23 cellular contexts compared by ENCODE assay signal in genomic region chr17:79080349-79080748, GRCh38. TPM values are rescaled to one million over a fixed set of nuclear protein-coding genes. Genes with fewer than 3 reads are reported as not detected.
DNase-seq lines count a peak whose midpoint lies in the region; ATAC-seq, FAIRE-seq and TF ChIP-seq lines count a peak whose summit lies in the region.
"Had no signal": no experiment of that assay in that cellular context is flagged by ENCODE, and none has a peak within 500 bp of the region (broad histone marks: within the 10 kb centered on the region; RNA-seq: fewer than 3 reads in every experiment).

No MANE protein-coding gene starts in this region.

- H3K36me3 Mint-ChIP-seq in activated T-helper 17 cell treated with anti-CD3 and anti-CD28 coated beads, Interleukin-2, amount 50 U/mL, for 72 hours (ENCODE audit: low read depth): peaks cover 33% of the 10 kb centered on the region
- peaks cover 40 to 54% of the 10 kb centered on the region in 2 donors for H3K36me3 Mint-ChIP-seq in stimulated activated naive B cell treated with anti-CD40 and anti-IgM and Interleukin-4, amounts not matched to agents 10 μg/mL and 1 μg/mL and 100 μg/mL, for 72 hours

- no peak for TF ChIP-seq POLR2A in GM12891 (IDR thresholded peaks at IDR 0.05; ENCODE audit: low read depth, low read length)

- peaks cover 7 to 49% of the 10 kb centered on the region in 2 experiments for H3K36me3 ChIP-seq in SK-N-SH (replicated peaks in 1 of 2; ENCODE audit: control insufficient read depth in 1 of 2, insufficient read depth in 2 of 2, low read length in 1 of 2)

- H3K9me3 Mint-ChIP-seq in activated T-helper 17 cell treated with anti-CD3 and anti-CD28 coated beads, Interleukin-2, amount 50 U/mL, for 72 hours: no peaks in the 10 kb centered on the region
- no peaks in the 10 kb centered on the region for H3K9me3 Mint-ChIP-seq in stimulated activated naive B cell treated with anti-CD40 and anti-IgM and Interleukin-4, amounts not matched to agents 10 μg/mL and 1 μg/mL and 100 μg/mL, for 72 hours
- H3K9me3 Mint-ChIP-seq: CD14-positive monocyte had no signal

- H3K9ac ChIP-seq in SK-N-SH: no peak overlapping the region
- H3K9ac ChIP-seq: KMS-11 had no signal

- no peak for ATAC-seq in SK-N-SH treated with all-trans-retinoic acid at 6 μM for 48 hours
- no peak for ATAC-seq in activated T-helper 17 cell treated with anti-CD3 and anti-CD28 coated beads, Interleukin-2, amount 50 U/mL, for 72 hours (replicated peaks)
- no peak for ATAC-seq in stimulated activated naive B cell treated with anti-CD40 and anti-IgM and Interleukin-4, amounts not matched to agents 10 μg/mL and 1 μg/mL and 100 μg/mL, for 72 hours (replicated peaks)
- ATAC-seq in HG02973 (IDR thresholded peaks at IDR 0.05; ENCODE audit: unreplicated experiment): no peak

- no peak overlapping the region for H3K4me3 ChIP-seq in SK-N-SH (ENCODE audit: low read depth in 2 of 2, low read length in 1 of 2)
- H3K4me3 ChIP-seq: SK-N-MC had no signal

- H3K9me2 ChIP-seq in SK-N-SH: no peaks in the 10 kb centered on the region

- no peaks in the 10 kb centered on the region for H3K27me3 Mint-ChIP-seq in activated T-helper 17 cell treated with anti-CD3 and anti-CD28 coated beads, Interleukin-2, amount 50 U/mL, for 72 hours
- H3K27me3 Mint-ChIP-seq in stimulated activated naive B cell treated with anti-CD40 and anti-IgM and Interleukin-4, amounts not matched to agents 10 μg/mL and 1 μg/mL and 100 μg/mL, for 72 hours: no peaks in the 10 kb centered on the region

- 93% methylated on average over 18 of the region's 18 CpGs for WGBS in SK-N-SH (ENCODE audit: low lambda C conversion rate)

- no peak for TF ChIP-seq RAD21 in SK-N-SH (IDR thresholded peaks at IDR 0.05; ENCODE audit: low read length)

- CTCF ChIA-PET in SK-N-SH (lab: Yijun Ruan, JAX): interaction anchor here (1.4 to 45.1 kb wide), 8 partner anchors 24 to 322 kb away, joined by 3 to 1305 read pairs (median 46); no protein-coding TSS in a partner anchor

- peaks cover 0 to 20% of the 10 kb centered on the region in 2 experiments; a peak in 1 of 4 replicates for H3K4me1 ChIP-seq in SK-N-SH (ENCODE audit: control insufficient read depth in 1 of 2, insufficient read depth in 2 of 2, low read depth in 1 of 2, low read length in 1 of 2)

- no peaks in the 10 kb centered on the region for H3K27me3 ChIP-seq in SK-N-SH (ENCODE audit: insufficient read depth)

- peaks cover 6% of the 10 kb centered on the region for H3K4me1 Mint-ChIP-seq in activated T-helper 17 cell treated with anti-CD3 and anti-CD28 coated beads, Interleukin-2, amount 50 U/mL, for 72 hours
- H3K4me1 Mint-ChIP-seq in stimulated activated naive B cell treated with anti-CD40 and anti-IgM and Interleukin-4, amounts not matched to agents 10 μg/mL and 1 μg/mL and 100 μg/mL, for 72 hours: peaks cover 7 to 10% of the 10 kb centered on the region in 2 donors

- no peak overlapping the region for H3K4me2 ChIP-seq in SK-N-SH
- H3K4me2 ChIP-seq: KMS-11 had no signal

- H3K9me3 ChIP-seq in SK-N-SH: no peaks in the 10 kb centered on the region

- POLR2A ChIA-PET in SK-N-SH (lab: Yijun Ruan, JAX): no interaction called here

- peaks cover 3% of the 10 kb centered on the region for H3F3A ChIP-seq in SK-N-SH (replicated peaks; ENCODE audit: insufficient read depth)

- peaks cover under 1% of the 10 kb centered on the region; the same call in 1 of the 2 replicates for H3K79me2 ChIP-seq in SK-N-SH (ENCODE audit: insufficient read depth)

- FAIRE-seq in GM12891 (lab: Jason Lieb, UNC): no peak
- FAIRE-seq: GM19239, H1, RCC 7860 had no signal

- TF ChIP-seq EP300 in SK-N-SH (IDR thresholded peaks at IDR 0.05; ENCODE audit: borderline replicate concordance in 1 of 2, low read depth in 1 of 2, low read length in 1 of 2): no peak

- DNase-seq in SK-N-SH (peak; percentile 19), occipital lobe (lab: John Stamatoyannopoulos, UW) (peak; percentile 29), GM12891 (ENCODE audit: insufficient read length, low spot score) (no peak)
- DNase-seq in stimulated activated naive B cell treated with anti-CD40 and anti-IgM and Interleukin-4, amounts not matched to agents 10 μg/mL and 1 μg/mL and 100 μg/mL, for 72 hours: no peak
- DNase-seq: 8988T, AML-193, GDM1, IMR-90, NCI-H1105, NCI-H2029 treated with DMSO at 0.1 percent for 48 hours, NCI-H446, NCI-H526, OCI-M1, SHP77 had no signal

- TF ChIP-seq CTCF in SK-N-SH (IDR thresholded peaks at IDR 0.05): no peak

- peaks cover 9% of the 10 kb centered on the region for H4K20me1 ChIP-seq in SK-N-SH (ENCODE audit: insufficient read depth)

- no peak overlapping the region for H3K4me3 Mint-ChIP-seq in activated T-helper 17 cell treated with anti-CD3 and anti-CD28 coated beads, Interleukin-2, amount 50 U/mL, for 72 hours
- H3K4me3 Mint-ChIP-seq in stimulated activated naive B cell treated with anti-CD40 and anti-IgM and Interleukin-4, amounts not matched to agents 10 μg/mL and 1 μg/mL and 100 μg/mL, for 72 hours: no peak overlapping the region
- H3K4me3 Mint-ChIP-seq: CD14-positive monocyte had no signal

- no peak overlapping the region for H2AFZ ChIP-seq in SK-N-SH (ENCODE audit: low read depth)

- no peak overlapping the region for H3K27ac ChIP-seq in SK-N-SH (ENCODE audit: low read depth in 2 of 2, low read length in 1 of 2)
- H3K27ac ChIP-seq: KMS-11, SK-N-MC had no signal

- H3K27ac Mint-ChIP-seq in activated T-helper 17 cell treated with anti-CD3 and anti-CD28 coated beads, Interleukin-2, amount 50 U/mL, for 72 hours: peak overlapping the region; percentile 28
- peak overlapping the region; percentile 51 for H3K27ac Mint-ChIP-seq in stimulated activated naive B cell treated with anti-CD40 and anti-IgM and Interleukin-4, amounts not matched to agents 10 μg/mL and 1 μg/mL and 100 μg/mL, for 72 hours

TF ChIP-seq in SK-N-SH, 30 proteins besides CTCF, POLR2A, EP300 and RAD21 (continues in another document):
- TF ChIP-seq USF1 (IDR thresholded peaks at IDR 0.05; ENCODE audit: borderline replicate concordance, low read depth) (no peak), JUND (IDR thresholded peaks at IDR 0.05) (no peak)

TF ChIP-seq in SK-N-SH treated with all-trans-retinoic acid at 6 μM for 48 hours, 23 proteins besides CTCF, POLR2A, EP300 and RAD21 (continues in another document):
- TF ChIP-seq CREB5 (CRISPR knock-in tag; IDR thresholded peaks at IDR 0.05; ENCODE audit: low read depth) (no peak), ARNTL (CRISPR knock-in tag; IDR thresholded peaks at IDR 0.05; ENCODE audit: borderline replicate concordance, low read depth) (no peak), ZNF70 (CRISPR knock-in tag; IDR thresholded peaks at IDR 0.05) (no peak), GLIS3 (CRISPR knock-in tag; IDR thresholded peaks at IDR 0.05) (no peak), ESRRG (CRISPR knock-in tag; IDR thresholded peaks at IDR 0.05) (no peak)

TF ChIP-seq in GM12891, 5 proteins besides CTCF, POLR2A, EP300 and RAD21:
- TF ChIP-seq TAF1 (IDR thresholded peaks at IDR 0.05; ENCODE audit: low read depth, low read length) (no peak), PAX5 (IDR thresholded peaks at IDR 0.05; ENCODE audit: insufficient read depth, low read length, severe bottlenecking) (no peak), POU2F2 (IDR thresholded peaks at IDR 0.05; ENCODE audit: low read depth, low read length) (no peak), SPI1 (IDR thresholded peaks at IDR 0.05; ENCODE audit: low read depth, low read length) (no peak), POLR2AphosphoS5 (IDR thresholded peaks at IDR 0.05; ENCODE audit: low read depth, low read length) (no peak)

RNA-seq across cellular contexts. Expression of gene ENGASE, which starts 5.7 kb away (rescaled TPM):
- 30.1 and 30.4 TPM in 2 replicates for polyA plus RNA-seq in SK-N-SH (2012; rRNA removed)
- 4.5 and 7.0 TPM in 2 replicates for polyA plus RNA-seq in SK-N-SH (2012; cell fraction: cytosol; rRNA removed)
- polyA plus RNA-seq in SK-N-SH (2012; cell fraction: nucleus; rRNA removed): 252 and 275 TPM in 2 replicates
- 10 to 100 TPM; 26.9 to 30.2 TPM for total RNA-seq in activated T-helper 17 cell treated with anti-CD3 and anti-CD28 coated beads, Interleukin-2, amount 50 U/mL, for 72 hours
- 5.8 TPM for total RNA-seq in occipital lobe
- 6.2 TPM for polyA plus RNA-seq in GM12891 (2012; ENCODE audit: low read depth, missing spikeins)

RNA-seq across cellular contexts. Expression of gene C1QTNF1, which starts 56.4 kb away (rescaled TPM):
- 11.6 and 14.3 TPM in 2 replicates for polyA plus RNA-seq in SK-N-SH (2012; rRNA removed)
- 5.3 and 10.0 TPM in 2 replicates for polyA plus RNA-seq in SK-N-SH (2012; cell fraction: cytosol; rRNA removed)
- 9.1 and 10.1 TPM in 2 replicates for polyA plus RNA-seq in SK-N-SH (2012; cell fraction: nucleus; rRNA removed)
- not detected for total RNA-seq in activated T-helper 17 cell treated with anti-CD3 and anti-CD28 coated beads, Interleukin-2, amount 50 U/mL, for 72 hours
- 0.78 TPM for total RNA-seq in occipital lobe
- polyA plus RNA-seq in GM12891 (2012; ENCODE audit: low read depth, missing spikeins): 0.05 TPM
- polyA plus RNA-seq: CD14-positive monocyte had no signal

Comparison
In these comparisons a context has a peak if more than half of its experiments do, and no peak if none do; other contexts are left out.
1. DNase-seq: peak in SK-N-SH (single experiment) and occipital lobe (single experiment); none in stimulated activated naive B cell treated with anti-CD40 and anti-IgM and Interleukin-4, amounts not matched to agents 10 μg/mL and 1 μg/mL and 100 μg/mL, for 72 hours (single experiment) and GM12891 (single experiment).